In genomic region chr9:94971378-94972131, GRCh38 we compare ENCODE assay signal across 18 cellular contexts.
DNase-seq lines count a peak whose midpoint lies in the region; ATAC-seq and TF ChIP-seq lines count a peak whose summit lies in the region.
"Had no signal": no experiment of that assay in that cellular context is flagged by ENCODE, and none has a peak within 500 bp of the region (broad histone marks: within the 10 kb centered on the region; RNA-seq: fewer than 3 reads in every experiment).

No MANE protein-coding gene starts in this region.

- no peaks in the 10 kb centered on the region for H3K36me3 Mint-ChIP-seq in GM23338 (ENCODE audit: low read depth)
- peaks cover 8% of the 10 kb centered on the region for H3K36me3 Mint-ChIP-seq in nephron (ENCODE audit: low read depth)

- no peaks in the 10 kb centered on the region for H3F3A ChIP-seq in GM23338 (replicated peaks; ENCODE audit: low read depth)

- H3K9me3 Mint-ChIP-seq in GM23338 (no peaks in the 10 kb centered on the region), nephron (no peaks in the 10 kb centered on the region)
- H3K9me3 Mint-ChIP-seq: activated CD8-positive, alpha-beta T cell treated with anti-CD3 and anti-CD28 coated beads for 36 hours had no signal

- no peak overlapping the region for H3K4me2 ChIP-seq in GM23338

- H3K27me3 ChIP-seq in GM23338 (ENCODE audit: insufficient read depth), result no peaks in the 10 kb centered on the region
- H3K27me3 ChIP-seq: MG63 had no signal

- H3K4me3 Mint-ChIP-seq in GM23338, result no peak overlapping the region
- peak overlapping the region in 2 of 3 experiments; percentile 15 to 40 for H3K4me3 Mint-ChIP-seq in nephron
- H3K4me3 Mint-ChIP-seq: activated CD8-positive, alpha-beta T cell treated with anti-CD3 and anti-CD28 coated beads for 36 hours had no signal

- H3K79me2 ChIP-seq in GM23338 (replicated peaks; ENCODE audit: insufficient read depth), result no peaks in the 10 kb centered on the region

- H4K20me1 ChIP-seq in GM23338 (replicated peaks; ENCODE audit: insufficient read depth), result no peaks in the 10 kb centered on the region

- H3K27ac ChIP-seq in GM23338 (ENCODE audit: low read depth), result no peak overlapping the region
- H3K27ac ChIP-seq in caudate nucleus (ENCODE audit: low read depth, low read length), result no peak overlapping the region

- DNase-seq in GM23338 (ENCODE audit: low spot score), result no peak
- DNase-seq in NCI-H2171 (lab: John Stamatoyannopoulos, UW), result peak; percentile 83
- DNase-seq in choroid plexus epithelial cell (ENCODE audit: low read depth), result peak; percentile 35
- DNase-seq in NCI-H1092 (lab: John Stamatoyannopoulos, UW), result no peak
- no peak for DNase-seq in stimulated activated naive CD4-positive, alpha-beta T cell treated with Interleukin-2 at 50 U/mL for 16 hours (lab: John Stamatoyannopoulos, UW)
- no peak for DNase-seq in stimulated activated CD4-positive, alpha-beta T cell treated with anti-CD3 and anti-CD28 coated beads, Interleukin-2, amount 100 ng/mL, for 48 hours
- no peak for DNase-seq in caudate nucleus (lab: John Stamatoyannopoulos, UW)
- DNase-seq: activated CD8-positive, alpha-beta T cell treated with anti-CD3 and anti-CD28 coated beads for 36 hours; activated effector memory CD4-positive, alpha-beta T cell treated with Interleukin-2 at 50 U/mL for 16 hours; C1 segment of cervical spinal cord; effector CD8-positive, alpha-beta T cell; islet precursor cell; MG63; NCI-H526; retina; stimulated activated CD4-positive, alpha-beta T cell treated with anti-CD3 and anti-CD28 coated beads, Interleukin-4, amount 100 ng/mL, for 24 hours; T1000 had no signal

- no peaks in the 10 kb centered on the region for H3K4me1 ChIP-seq in GM23338 (ENCODE audit: insufficient read depth)

- H3K27me3 Mint-ChIP-seq in GM23338 (ENCODE audit: insufficient read depth, low read depth, poor library complexity) (peaks cover 6% of the 10 kb centered on the region), nephron (ENCODE audit: low read depth) (no peaks in the 10 kb centered on the region)
- H3K27me3 Mint-ChIP-seq: activated CD8-positive, alpha-beta T cell treated with anti-CD3 and anti-CD28 coated beads for 36 hours had no signal

- H3K4me3 ChIP-seq in GM23338, result no peak overlapping the region
- no peak overlapping the region for H3K4me3 ChIP-seq in choroid plexus epithelial cell (ENCODE audit: low read depth, low read length)
- H3K4me3 ChIP-seq: MG63 had no signal

- peaks cover 33% of the 10 kb centered on the region for H3K4me1 Mint-ChIP-seq in GM23338
- H3K4me1 Mint-ChIP-seq in nephron, result peaks cover 64% of the 10 kb centered on the region

- H3K36me3 ChIP-seq in GM23338 (ENCODE audit: insufficient read depth), result no peaks in the 10 kb centered on the region
- H3K36me3 ChIP-seq: MG63 had no signal

- ATAC-seq in GM23338, result peak; percentile 45
- ATAC-seq: activated CD8-positive, alpha-beta T cell treated with anti-CD3 and anti-CD28 coated beads for 36 hours had no signal

- no peaks in the 10 kb centered on the region for H3K9me2 ChIP-seq in GM23338 (ENCODE audit: insufficient read depth)

- H3K27ac Mint-ChIP-seq in GM23338, result peak overlapping the region; percentile 41; the same call in 1 of the 2 replicates
- H3K27ac Mint-ChIP-seq in nephron, result peak overlapping the region; percentile 95 to 99 (median 97)
- H3K27ac Mint-ChIP-seq: activated CD8-positive, alpha-beta T cell treated with anti-CD3 and anti-CD28 coated beads for 36 hours had no signal

- no peak for TF ChIP-seq CTCF in GM23338 (conservative IDR thresholded peaks at IDR 0.05; ENCODE audit: low read depth in 2 of 2)
- no peak for TF ChIP-seq CTCF in choroid plexus epithelial cell (conservative IDR thresholded peaks at IDR 0.05; ENCODE audit: low read depth, low read length)
- no peak for TF ChIP-seq CTCF in nephron (IDR thresholded peaks at IDR 0.05; ENCODE audit: unreplicated experiment in 3 of 3)

- H2AFZ ChIP-seq in GM23338, result no peak overlapping the region

TF ChIP-seq in GM23338, 12 proteins besides CTCF, POLR2A, EP300 and RAD21 (continues in another document):
- TF ChIP-seq ZNF114 (CRISPR knock-in tag; IDR thresholded peaks at IDR 0.05), result no peak
- TF ChIP-seq POLR2AphosphoS5 (IDR thresholded peaks at IDR 0.05; ENCODE audit: low read depth), result no peak
- TF ChIP-seq JUNB (IDR thresholded peaks at IDR 0.05; ENCODE audit: unreplicated experiment), result no peak
- no peak for TF ChIP-seq CREB1 (CRISPR knock-in tag; IDR thresholded peaks at IDR 0.05; ENCODE audit: low read depth)
- no peak for TF ChIP-seq ZNF462 (CRISPR knock-in tag; IDR thresholded peaks at IDR 0.05)
- no peak for TF ChIP-seq EZH2phosphoT487 (IDR thresholded peaks at IDR 0.05; ENCODE audit: unreplicated experiment)
- TF ChIP-seq, protein P1, sequence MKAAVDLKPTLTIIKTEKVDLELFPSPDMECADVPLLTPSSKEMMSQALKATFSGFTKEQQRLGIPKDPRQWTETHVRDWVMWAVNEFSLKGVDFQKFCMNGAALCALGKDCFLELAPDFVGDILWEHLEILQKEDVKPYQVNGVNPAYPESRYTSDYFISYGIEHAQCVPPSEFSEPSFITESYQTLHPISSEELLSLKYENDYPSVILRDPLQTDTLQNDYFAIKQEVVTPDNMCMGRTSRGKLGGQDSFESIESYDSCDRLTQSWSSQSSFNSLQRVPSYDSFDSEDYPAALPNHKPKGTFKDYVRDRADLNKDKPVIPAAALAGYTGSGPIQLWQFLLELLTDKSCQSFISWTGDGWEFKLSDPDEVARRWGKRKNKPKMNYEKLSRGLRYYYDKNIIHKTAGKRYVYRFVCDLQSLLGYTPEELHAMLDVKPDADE (IDR thresholded peaks at IDR 0.05), result no peak

Comparison
In these comparisons a context has a peak if more than half of its experiments do, and no peak if none do; other contexts are left out.
1. DNase-seq: peak in NCI-H2171 (single experiment) and choroid plexus epithelial cell (single experiment); none in GM23338 (single experiment), NCI-H1092 (single experiment), stimulated activated naive CD4-positive, alpha-beta T cell treated with Interleukin-2 at 50 U/mL for 16 hours (single experiment), stimulated activated CD4-positive, alpha-beta T cell treated with anti-CD3 and anti-CD28 coated beads, Interleukin-2, amount 100 ng/mL, for 48 hours (0 of 2) and caudate nucleus (0 of 61).